27 cellular contexts compared by ENCODE assay signal in genomic region chr10:104193787-104194186, GRCh38.
"Had no signal": no experiment of that assay in that cellular context is flagged by ENCODE, and none has a peak within 500 bp of the region (broad histone marks: within the 10 kb centered on the region; RNA-seq: fewer than 3 reads in every experiment).

No MANE protein-coding gene starts in this region.

- H3K4me1 ChIP-seq: suprapubic skin, testis, thyroid gland, tibial artery, tibial nerve, transverse colon, upper lobe of right lung, uterus, vagina had no signal

- H3K36me3 ChIP-seq: stomach, suprapubic skin, thoracic aorta, thyroid gland, tibial artery, tibial nerve, transverse colon, upper lobe of left lung, upper lobe of right lung, uterus, vagina had no signal

- H3K9me3 ChIP-seq: stomach, suprapubic skin, testis, thoracic aorta, thyroid gland, tibial artery, tibial nerve, transverse colon, upper lobe of left lung, upper lobe of right lung, uterus, vagina had no signal

- FAIRE-seq: urothelium cell line had no signal

- ATAC-seq: stimulated activated effector memory CD8-positive, alpha-beta T cell treated with anti-CD3 and anti-CD28 coated beads, Interleukin-12 subunit alpha, Interleukin-12 subunit beta, amount 100 ng/mL, for 72 hours; stimulated activated memory B cell treated with anti-CD40 and anti-IgM and Interleukin-4, amounts not matched to agents 10 μg/mL and 1 μg/mL and 100 μg/mL, for 72 hours; stimulated activated naive B cell treated with anti-CD40 and anti-IgM and Interleukin-4, amounts not matched to agents 10 μg/mL and 1 μg/mL and 100 μg/mL, for 72 hours; stimulated activated naive CD8-positive, alpha-beta T cell treated with anti-CD3 and anti-CD28 coated beads, Interleukin-15, amount 100 ng/mL, for 72 hours; stimulated activated naive CD8-positive, alpha-beta T cell treated with anti-CD3 and anti-CD28 coated beads, Interleukin-15, Interleukin-2, amounts not matched to agents 100 U/mL and 50 U/mL, for 24 hours; upper lobe of right lung had no signal

- DNase-seq: stimulated activated CD4-positive, alpha-beta T cell treated with anti-CD3 and anti-CD28 coated beads, Interleukin-2, amount 100 ng/mL, for 48 hours; stimulated activated CD4-positive, alpha-beta T cell treated with anti-CD3 and anti-CD28 coated beads, Interleukin-4, amount 100 ng/mL, for 1 hour; stimulated activated CD4-positive, alpha-beta T cell treated with anti-CD3 and anti-CD28 coated beads, Interleukin-4, amount 100 ng/mL, for 24 hours; stimulated activated CD4-positive, alpha-beta T cell treated with anti-CD3 and anti-CD28 coated beads, Interleukin-4, amount 100 ng/mL, for 4 hours; stimulated activated CD8-positive, alpha-beta memory T cell treated with anti-CD3 and anti-CD28 coated beads, Interleukin-4, amount 100 ng/mL, for 48 hours; stimulated activated naive B cell treated with anti-CD40 and anti-IgM and Interleukin-4, amounts not matched to agents 10 μg/mL and 1 μg/mL and 100 μg/mL, for 72 hours; stimulated activated naive CD4-positive, alpha-beta T cell; stimulated activated naive CD4-positive, alpha-beta T cell treated with Interleukin-2 at 50 U/mL for 16 hours; stimulated activated naive CD8-positive, alpha-beta T cell treated with anti-CD3 and anti-CD28 coated beads, Interleukin-15, amount 100 ng/mL, for 72 hours; stimulated activated naive CD8-positive, alpha-beta T cell treated with anti-CD3 and anti-CD28 coated beads, Interleukin-15, Interleukin-2, amounts not matched to agents 100 U/mL and 50 U/mL, for 24 hours; stomach; substantia nigra; testis; thyroid gland; tibial artery; transverse colon; trophoblast cell; upper lobe of right lung; uterus had no signal

- H3K27ac ChIP-seq: stomach, suprapubic skin, testis, thoracic aorta, thyroid gland, tibial artery, tibial nerve, transverse colon, upper lobe of left lung, upper lobe of right lung, uterus, vagina had no signal

- H3K27me3 ChIP-seq: stomach, suprapubic skin, testis, thyroid gland, tibial artery, tibial nerve, transverse colon, upper lobe of left lung, upper lobe of right lung, uterus, vagina had no signal

- H3K4me3 ChIP-seq: stomach, suprapubic skin, testis, thoracic aorta, thyroid gland, tibial artery, tibial nerve, transverse colon, upper lobe of left lung, upper lobe of right lung, uterus, vagina had no signal
